In the genomic region with DNA sequence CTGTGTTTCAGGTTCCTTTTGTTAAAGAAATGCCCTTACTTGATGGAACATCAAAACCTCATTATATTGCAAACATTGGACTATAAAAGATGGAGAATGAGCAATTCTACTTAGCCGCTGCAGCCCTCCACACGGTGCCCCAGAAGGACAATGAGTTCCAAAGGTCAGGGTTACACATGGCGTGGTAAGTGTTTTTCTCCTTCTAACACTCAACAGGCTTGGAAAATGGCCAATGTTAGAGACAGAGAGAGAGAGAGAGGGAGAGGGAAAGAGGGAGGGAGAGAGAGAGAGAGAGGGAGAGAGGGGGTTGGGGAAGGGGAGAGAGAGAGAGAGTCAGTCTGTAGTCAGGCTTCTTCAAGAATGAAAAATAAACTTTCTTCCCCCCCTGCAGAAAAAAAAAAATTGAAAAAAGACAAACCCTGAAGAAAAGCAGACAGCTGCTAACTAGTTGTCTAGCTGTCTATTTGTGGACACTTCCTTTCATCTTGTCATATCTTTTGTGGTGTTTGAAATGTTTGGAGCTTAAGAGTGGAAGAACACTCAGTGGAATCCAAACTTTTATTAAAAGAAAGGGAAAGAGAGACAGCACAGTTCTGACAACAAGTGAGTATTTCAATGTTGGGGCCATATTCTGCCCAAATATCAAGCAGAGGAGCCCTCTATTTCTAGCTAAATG, we compare ENCODE assay signal across 17 cellular contexts.
DNase-seq lines count a peak whose midpoint lies in the region; FAIRE-seq and TF ChIP-seq lines count a peak whose summit lies in the region.
"Had no signal": no experiment of that assay in that cellular context is flagged by ENCODE, and none has a peak within 500 bp of the region (broad histone marks: within the 10 kb centered on the region; RNA-seq: fewer than 3 reads in every experiment).

No MANE protein-coding gene starts in this region.

- WGBS in HUES64: 62% methylated on average over 3 of the region's 3 CpGs

- no peak for FAIRE-seq in urothelium cell line (lab: Jason Lieb, UNC)

- H3K9ac ChIP-seq in HUES64 (ENCODE audit: low read depth, low read length): peak overlapping the region; percentile 24; the same call in 1 of the 2 replicates

- no peak for TF ChIP-seq CTCF in WERI-Rb-1 (IDR thresholded peaks at IDR 0.05; ENCODE audit: low read depth, low read length)

- peaks cover 19% of the 10 kb centered on the region for H3K4me1 ChIP-seq in HUES64 (ENCODE audit: insufficient read depth, low read length)
- H3K4me1 ChIP-seq: suprapubic skin had no signal

- peak overlapping the region; percentile 75; the same call in 1 of the 2 replicates for H3K27ac ChIP-seq in HUES64 (ENCODE audit: low read depth, low read length)
- peak overlapping the region; percentile 59; the same call in 1 of the 2 replicates for H3K27ac ChIP-seq in WERI-Rb-1
- H3K27ac ChIP-seq: RWPE1, suprapubic skin had no signal

- H3K27me3 ChIP-seq in HUES64 (ENCODE audit: insufficient read depth, low read length) (no peaks in the 10 kb centered on the region), WERI-Rb-1 (ENCODE audit: insufficient read depth, low read depth, severe bottlenecking) (no peaks in the 10 kb centered on the region)
- H3K27me3 ChIP-seq: suprapubic skin had no signal

- H3K36me3 ChIP-seq in HUES64 (ENCODE audit: insufficient read depth, low read length) (no peaks in the 10 kb centered on the region), WERI-Rb-1 (no peaks in the 10 kb centered on the region)
- H3K36me3 ChIP-seq: suprapubic skin had no signal

- H3K9me3 ChIP-seq in HUES64 (ENCODE audit: insufficient read depth, low read depth, low read length) (no peaks in the 10 kb centered on the region), WERI-Rb-1 (ENCODE audit: severe bottlenecking) (no peaks in the 10 kb centered on the region)
- H3K9me3 ChIP-seq: suprapubic skin had no signal

- H3K4me3 ChIP-seq in HUES64 (ENCODE audit: low read length) (0 out of 2 replicates have a peak overlapping the region, but pooled peaks have one; percentile 11), WERI-Rb-1 (ENCODE audit: low read depth, low read length) (no peak overlapping the region)
- H3K4me3 ChIP-seq: suprapubic skin had no signal

- DNase-seq in COLO668 (lab: John Stamatoyannopoulos, UW; ENCODE audit: unreplicated experiment) (peak; percentile 25), WERI-Rb-1 (no peak), left kidney (ENCODE audit: low read depth, low spot score) (peak; percentile 51), HCEC 1CT (no peak), urothelium cell line (ENCODE audit: low spot score) (no peak)
- DNase-seq in stimulated activated CD4-positive, alpha-beta T cell treated with anti-CD3 and anti-CD28 coated beads, Interleukin-4, amount 100 ng/mL, for 1 hour: no peak
- no peak for DNase-seq in stimulated activated naive CD4-positive, alpha-beta T cell treated with Interleukin-2 at 50 U/mL for 16 hours (lab: John Stamatoyannopoulos, UW)
- DNase-seq: activated CD8-positive, alpha-beta T cell treated with anti-CD3 and anti-CD28 coated beads, Interleukin-2, amount 10 ng/mL, durations not matched to agents 7 days and 5 days; activated naive CD8-positive, alpha-beta T cell treated with anti-CD3 and anti-CD28 coated beads for 36 hours; activated T-cell treated with anti-CD3 and anti-CD28 coated beads, Interleukin-2, amount 50 U/mL, for 72 hours; CD8-positive, alpha-beta T cell; dermis blood vessel endothelial cell; erythroblast; mammary epithelial cell had no signal

Comparison
In these comparisons a context has a peak if more than half of its experiments do, and no peak if none do; other contexts are left out.
1. DNase-seq: peak in COLO668 (single experiment) and left kidney (single experiment); none in WERI-Rb-1 (single experiment), stimulated activated CD4-positive, alpha-beta T cell treated with anti-CD3 and anti-CD28 coated beads, Interleukin-4, amount 100 ng/mL, for 1 hour (single experiment), HCEC 1CT (single experiment), urothelium cell line (single experiment) and stimulated activated naive CD4-positive, alpha-beta T cell treated with Interleukin-2 at 50 U/mL for 16 hours (single experiment).